ENCODE assay signal across 1 cellular context in the genomic region with DNA sequence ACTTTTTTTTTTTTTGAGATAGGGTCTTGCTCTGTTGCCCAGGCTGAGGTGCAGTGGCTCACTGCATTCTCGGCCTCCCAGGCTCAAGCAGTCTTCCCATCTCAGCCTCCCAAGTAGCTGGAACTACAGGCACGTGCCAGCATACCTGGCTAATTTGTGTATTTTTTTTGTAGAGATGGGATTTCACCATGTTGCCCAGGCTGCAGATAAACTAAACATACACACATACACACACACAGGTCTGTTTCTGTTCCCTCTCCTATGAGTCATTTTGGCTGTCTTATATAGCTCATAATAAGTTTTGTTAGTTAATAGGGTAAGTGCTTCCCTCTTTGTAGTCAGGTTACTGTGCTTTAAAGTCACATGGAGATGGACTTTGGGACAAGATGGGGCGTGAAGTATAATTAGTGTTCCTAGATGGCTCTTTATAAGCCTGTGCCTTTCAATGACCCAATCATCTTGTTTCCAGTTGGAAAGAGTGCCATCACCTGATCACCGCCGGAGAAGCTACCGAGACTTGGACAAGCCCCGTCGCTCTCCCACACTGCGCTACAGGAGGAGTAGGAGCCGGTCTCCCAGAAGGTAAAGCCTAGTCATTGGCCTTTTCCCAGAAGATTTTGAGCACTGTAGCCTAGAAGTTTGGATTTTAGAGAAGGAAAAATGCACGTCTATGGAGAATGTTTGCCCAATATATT.
A peak's percentile ranks its signal among the peaks of the same experiment; 100 is the strongest.
TF ChIP-seq lines count a peak whose summit lies in the region.

No MANE protein-coding gene starts in this region.

TF ChIP-seq in WTC11, 78 proteins besides CTCF, POLR2A, EP300 and RAD21 (continued from another document):
- peak; percentile 76; the same call in 1 of the 2 replicates for TF ChIP-seq ZNF121 (CRISPR knock-in tag; IDR thresholded peaks at IDR 0.05)
